13 cellular contexts compared by ENCODE assay signal in the genomic region with DNA sequence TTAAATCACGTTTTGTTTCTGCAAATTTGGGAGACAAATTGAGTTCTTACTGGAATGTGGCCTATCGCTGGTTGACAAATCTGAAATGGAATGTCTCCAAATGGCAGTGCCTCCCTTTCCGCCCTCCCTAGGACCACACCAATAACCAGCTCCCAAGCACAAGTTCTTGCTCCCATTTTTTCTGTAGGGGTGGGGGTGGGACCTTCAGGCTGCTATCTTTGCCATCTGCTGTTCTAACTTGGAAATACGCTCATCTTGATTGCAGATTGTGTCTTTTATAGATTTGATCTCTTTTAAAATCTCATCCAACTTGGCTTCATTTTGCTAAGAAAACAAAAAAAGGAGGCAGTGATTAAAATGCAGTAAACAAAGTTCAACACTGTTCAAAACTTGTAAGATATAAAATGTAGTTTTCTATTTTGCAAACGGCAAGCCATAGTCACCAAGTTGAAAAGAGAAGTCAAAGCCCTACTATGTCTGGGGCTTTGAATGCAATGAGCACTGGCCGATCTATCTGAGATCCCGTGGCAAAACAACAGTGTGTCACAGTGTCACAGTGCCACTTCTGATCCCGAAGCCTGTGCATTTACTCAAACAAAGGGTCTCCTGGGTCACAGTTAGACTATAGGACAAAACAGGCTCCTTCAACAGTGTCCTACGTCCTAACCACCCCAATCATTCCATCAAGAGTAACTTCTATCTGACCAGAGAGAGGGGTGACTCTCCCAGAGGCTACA. TPM values are rescaled to one million over a fixed set of nuclear protein-coding genes. Genes with fewer than 3 reads are reported as not detected.
DNase-seq lines count a peak whose midpoint lies in the region; ATAC-seq and TF ChIP-seq lines count a peak whose summit lies in the region.
"Had no signal": no experiment of that assay in that cellular context is flagged by ENCODE, and none has a peak within 500 bp of the region (broad histone marks: within the 10 kb centered on the region; RNA-seq: fewer than 3 reads in every experiment).

No MANE protein-coding gene starts in this region.

- H3K9me3 Mint-ChIP-seq in T-cell, result no peaks in the 10 kb centered on the region
- H3K9me3 Mint-ChIP-seq in stimulated activated effector memory CD8-positive, alpha-beta T cell treated with anti-CD3 and anti-CD28 coated beads, Interleukin-12 subunit alpha, Interleukin-12 subunit beta, amount 100 ng/mL, for 72 hours, result no peaks in the 10 kb centered on the region
- H3K9me3 Mint-ChIP-seq: stimulated activated naive CD8-positive, alpha-beta T cell treated with anti-CD3 and anti-CD28 coated beads, Interleukin-15, Interleukin-2, amounts not matched to agents 100 ng/mL and 50 ng/mL, for 24 hours had no signal

- CTCF ChIA-PET in T-cell (lab: Charles Lee), result interaction anchor here (0.6 to 3.2 kb wide), 7 partner anchors 12 to 1928 kb away, joined by 3 to 20 read pairs (median 5); partner anchors contain the start of gene SELPLG (in 1 of the 2)

- ATAC-seq in T-cell (replicated peaks in 1 of 4), result no peak
- no peak for ATAC-seq in stimulated activated effector memory CD8-positive, alpha-beta T cell treated with anti-CD3 and anti-CD28 coated beads, Interleukin-12 subunit alpha, Interleukin-12 subunit beta, amount 100 ng/mL, for 72 hours

- TF ChIP-seq CTCF in GM12864 (IDR thresholded peaks at IDR 0.05; ENCODE audit: low read depth, low read length, missing control alignments) (peak; percentile 10), fibroblast of mammary gland (conservative IDR thresholded peaks at IDR 0.05; ENCODE audit: control insufficient read depth, insufficient read depth, low read depth, low read length) (peak; percentile 16)

- peak overlapping the region in 1 of 3 donors; percentile 37 for H3K4me3 Mint-ChIP-seq in T-cell
- H3K4me3 Mint-ChIP-seq in stimulated activated effector memory CD8-positive, alpha-beta T cell treated with anti-CD3 and anti-CD28 coated beads, Interleukin-12 subunit alpha, Interleukin-12 subunit beta, amount 100 ng/mL, for 72 hours, result no peak overlapping the region

- peak overlapping the region; percentile 13 to 66 for H3K27ac Mint-ChIP-seq in T-cell
- peak overlapping the region; percentile 51 for H3K27ac Mint-ChIP-seq in stimulated activated effector memory CD8-positive, alpha-beta T cell treated with anti-CD3 and anti-CD28 coated beads, Interleukin-12 subunit alpha, Interleukin-12 subunit beta, amount 100 ng/mL, for 72 hours

- peaks cover 27 to 33% (median 31%) of the 10 kb centered on the region in 3 donors for H3K4me1 Mint-ChIP-seq in T-cell
- peaks cover 30% of the 10 kb centered on the region for H3K4me1 Mint-ChIP-seq in stimulated activated effector memory CD8-positive, alpha-beta T cell treated with anti-CD3 and anti-CD28 coated beads, Interleukin-12 subunit alpha, Interleukin-12 subunit beta, amount 100 ng/mL, for 72 hours

- no peaks in the 10 kb centered on the region for H3K27me3 Mint-ChIP-seq in T-cell
- H3K27me3 Mint-ChIP-seq: stimulated activated naive CD8-positive, alpha-beta T cell treated with anti-CD3 and anti-CD28 coated beads, Interleukin-15, Interleukin-2, amounts not matched to agents 100 ng/mL and 50 ng/mL, for 24 hours had no signal

- DNase-seq in GM12864 (ENCODE audit: low read depth), result no peak
- no peak for DNase-seq in T-cell
- DNase-seq in fibroblast of mammary gland (ENCODE audit: low read depth), result no peak
- no peak for DNase-seq in stimulated activated effector memory CD8-positive, alpha-beta T cell treated with anti-CD3 and anti-CD28 coated beads, Interleukin-12 subunit alpha, Interleukin-12 subunit beta, amount 100 ng/mL, for 72 hours (ENCODE audit: low spot score in 2 of 2)
- DNase-seq in DMS53 (lab: John Stamatoyannopoulos, UW), result no peak
- no peak for DNase-seq in kidney glomerular epithelial cell (lab: John Stamatoyannopoulos, UW)
- no peak for DNase-seq in activated gamma-delta T cell (lab: John Stamatoyannopoulos, UW)
- DNase-seq: activated gamma-delta T cell treated with Interleukin-2 at 50 U/mL for 16 hours; erythroblast; mammary epithelial cell; NCI-H774; stimulated activated CD4-positive, alpha-beta T cell treated with anti-CD3 and anti-CD28 coated beads, Interleukin-15, amount 100 ng/mL, for 24 hours had no signal

- H3K36me3 Mint-ChIP-seq in T-cell, result peaks cover 4% of the 10 kb centered on the region
- H3K36me3 Mint-ChIP-seq in stimulated activated effector memory CD8-positive, alpha-beta T cell treated with anti-CD3 and anti-CD28 coated beads, Interleukin-12 subunit alpha, Interleukin-12 subunit beta, amount 100 ng/mL, for 72 hours, result peaks cover 60% of the 10 kb centered on the region

- POLR2A ChIA-PET in T-cell (lab: Charles Lee), result interaction anchor here in 1 of 2 donors (0.6 kb wide), 1 partner anchor 18 kb away, joined by 3 read pairs; no protein-coding TSS in a partner anchor

- no peak overlapping the region for H3K4me3 ChIP-seq in GM12864 (ENCODE audit: low read depth, low read length)
- H3K4me3 ChIP-seq in fibroblast of mammary gland (ENCODE audit: control insufficient read depth, low read depth, low read length), result no peak overlapping the region

RNA-seq across cellular contexts. Expression of gene SELPLG, which starts 13.7 kb away (rescaled TPM):
- 100 to 1,000 TPM; 102 to 220 (median 215) TPM for total RNA-seq in T-cell

RNA-seq across cellular contexts. Expression of gene TMEM119, which starts 49.5 kb away (rescaled TPM):
- 1 to 10 TPM in 2 of 5 donors, under 1 TPM in 3; 0.13 to 3.9 (median 0.98) TPM for total RNA-seq in T-cell
